In genomic region chr7:149872419-149873073, GRCh38 we compare ENCODE assay signal across 8 cellular contexts. TPM values are rescaled to one million over a fixed set of nuclear protein-coding genes. Genes with fewer than 3 reads are reported as not detected.
DNase-seq lines count a peak whose midpoint lies in the region; ATAC-seq and TF ChIP-seq lines count a peak whose summit lies in the region.

No MANE protein-coding gene starts in this region.

- H3K9me3 Mint-ChIP-seq in activated naive CD4-positive, alpha-beta T cell treated with anti-CD3 and anti-CD28 coated beads, Interleukin-2, amount 10 ng/mL, durations not matched to agents 7 days and 5 days = no peaks in the 10 kb centered on the region
- no peaks in the 10 kb centered on the region for H3K9me3 Mint-ChIP-seq in stimulated activated naive CD8-positive, alpha-beta T cell treated with anti-CD3 and anti-CD28 coated beads, Interleukin-15, Interleukin-2, amounts not matched to agents 100 ng/mL and 50 ng/mL, for 24 hours

- CTCF ChIA-PET in activated naive CD4-positive, alpha-beta T cell treated with anti-CD3 and anti-CD28 coated beads, Interleukin-2, amount 10 ng/mL, durations not matched to agents 7 days and 5 days (lab: Charles Lee) = interaction anchor here (4.6 kb wide), 1 partner anchor 12 kb away, joined by 31 read pairs; no protein-coding TSS in a partner anchor

- intact Hi-C loops in left lung (cut with DNase I) = no loop called here

- H3K36me3 ChIP-seq in SK-N-MC (ENCODE audit: insufficient read depth, low read length) = no peaks in the 10 kb centered on the region
- H3K36me3 ChIP-seq in left lung = no peaks in the 10 kb centered on the region

- peak overlapping the region; percentile 78 for H3K4me3 Mint-ChIP-seq in activated naive CD4-positive, alpha-beta T cell treated with anti-CD3 and anti-CD28 coated beads, Interleukin-2, amount 10 ng/mL, durations not matched to agents 7 days and 5 days
- peak overlapping the region; percentile 90 for H3K4me3 Mint-ChIP-seq in stimulated activated naive CD8-positive, alpha-beta T cell treated with anti-CD3 and anti-CD28 coated beads, Interleukin-15, Interleukin-2, amounts not matched to agents 100 ng/mL and 50 ng/mL, for 24 hours

- H3K27ac Mint-ChIP-seq in activated naive CD4-positive, alpha-beta T cell treated with anti-CD3 and anti-CD28 coated beads, Interleukin-2, amount 10 ng/mL, durations not matched to agents 7 days and 5 days = peak overlapping the region; percentile 85
- peak overlapping the region; percentile 92 for H3K27ac Mint-ChIP-seq in stimulated activated naive CD8-positive, alpha-beta T cell treated with anti-CD3 and anti-CD28 coated beads, Interleukin-15, Interleukin-2, amounts not matched to agents 100 ng/mL and 50 ng/mL, for 24 hours

- H3K9me3 ChIP-seq in SK-N-MC (ENCODE audit: low read depth, low read length) (no peaks in the 10 kb centered on the region), left lung (no peaks in the 10 kb centered on the region)

- H3K36me3 Mint-ChIP-seq in activated naive CD4-positive, alpha-beta T cell treated with anti-CD3 and anti-CD28 coated beads, Interleukin-2, amount 10 ng/mL, durations not matched to agents 7 days and 5 days = peaks cover 34% of the 10 kb centered on the region
- H3K36me3 Mint-ChIP-seq in stimulated activated naive CD8-positive, alpha-beta T cell treated with anti-CD3 and anti-CD28 coated beads, Interleukin-15, Interleukin-2, amounts not matched to agents 100 ng/mL and 50 ng/mL, for 24 hours (ENCODE audit: low read depth) = peaks cover 17% of the 10 kb centered on the region

- H3K4me3 ChIP-seq in SK-N-MC (peak overlapping the region; percentile 96), left lung (peak overlapping the region; percentile 80)

- H3K27ac ChIP-seq in SK-N-MC (no peak overlapping the region), left lung (peak overlapping the region; percentile 71 to 74)

- no peak overlapping the region for H3K9ac ChIP-seq in SK-N-MC (ENCODE audit: insufficient read length)

- peaks cover 0 to 20% of the 10 kb centered on the region in 2 donors for H3K27me3 ChIP-seq in left lung

- H3K4me1 ChIP-seq in left lung = peaks cover 13 to 25% of the 10 kb centered on the region in 2 donors

- peaks cover 86% of the 10 kb centered on the region for H3K4me1 Mint-ChIP-seq in activated naive CD4-positive, alpha-beta T cell treated with anti-CD3 and anti-CD28 coated beads, Interleukin-2, amount 10 ng/mL, durations not matched to agents 7 days and 5 days
- H3K4me1 Mint-ChIP-seq in stimulated activated naive CD8-positive, alpha-beta T cell treated with anti-CD3 and anti-CD28 coated beads, Interleukin-15, Interleukin-2, amounts not matched to agents 100 ng/mL and 50 ng/mL, for 24 hours (ENCODE audit: low read depth) = peaks cover 74% of the 10 kb centered on the region

- TF ChIP-seq CTCF in left lung (IDR thresholded peaks at IDR 0.05) = no peak

- DNase-seq in activated naive CD4-positive, alpha-beta T cell treated with anti-CD3 and anti-CD28 coated beads, Interleukin-2, amount 10 ng/mL, durations not matched to agents 7 days and 5 days = peak; percentile 55
- DNase-seq in activated naive CD4-positive, alpha-beta T cell treated with Interleukin-2 at 50 U/mL for 16 hours = no peak
- peak; percentile 85 for DNase-seq in M059J (ENCODE audit: low read depth)
- DNase-seq in SK-N-MC (ENCODE audit: low read depth, low spot score) = no peak
- DNase-seq in ecto neural progenitor cell (ENCODE audit: low spot score) = peak; percentile 72
- peak; percentile 82 to 86 for DNase-seq in left lung
- no peak for DNase-seq in activated gamma-delta T cell (lab: John Stamatoyannopoulos, UW)

- ATAC-seq in left lung = peak; percentile 80

- H3K27me3 Mint-ChIP-seq in activated naive CD4-positive, alpha-beta T cell treated with anti-CD3 and anti-CD28 coated beads, Interleukin-2, amount 10 ng/mL, durations not matched to agents 7 days and 5 days = no peaks in the 10 kb centered on the region
- no peaks in the 10 kb centered on the region for H3K27me3 Mint-ChIP-seq in stimulated activated naive CD8-positive, alpha-beta T cell treated with anti-CD3 and anti-CD28 coated beads, Interleukin-15, Interleukin-2, amounts not matched to agents 100 ng/mL and 50 ng/mL, for 24 hours

RNA-seq across cellular contexts. Expression of gene ATP6V0E2, which starts 1.2 kb away (rescaled TPM):
- total RNA-seq in M059J (2014; rRNA removed; shearing (Covaris generic)) = 76.4 and 76.6 TPM in 2 replicates
- 10 to 100 TPM; 18.4 to 30.5 TPM for total RNA-seq in left lung

RNA-seq across cellular contexts. Expression of gene ZNF862, which starts 34.4 kb away (rescaled TPM):
- total RNA-seq in M059J (2014; rRNA removed; shearing (Covaris generic)) = 5.0 and 6.4 TPM in 2 replicates
- 10 to 100 TPM in 1 of 2 donors, 1 to 10 TPM in 1; 9.8 to 16.4 TPM for total RNA-seq in left lung

Comparison
In these comparisons a context has a peak if more than half of its experiments do, and no peak if none do; other contexts are left out.
1. DNase-seq: peak in activated naive CD4-positive, alpha-beta T cell treated with anti-CD3 and anti-CD28 coated beads, Interleukin-2, amount 10 ng/mL, durations not matched to agents 7 days and 5 days (single experiment), M059J (single experiment), ecto neural progenitor cell (single experiment) and left lung (2 of 2); none in activated naive CD4-positive, alpha-beta T cell treated with Interleukin-2 at 50 U/mL for 16 hours (single experiment), SK-N-MC (single experiment) and activated gamma-delta T cell (single experiment).